Comparison of ENCODE assay signal across 1 cellular context in the genomic region with DNA sequence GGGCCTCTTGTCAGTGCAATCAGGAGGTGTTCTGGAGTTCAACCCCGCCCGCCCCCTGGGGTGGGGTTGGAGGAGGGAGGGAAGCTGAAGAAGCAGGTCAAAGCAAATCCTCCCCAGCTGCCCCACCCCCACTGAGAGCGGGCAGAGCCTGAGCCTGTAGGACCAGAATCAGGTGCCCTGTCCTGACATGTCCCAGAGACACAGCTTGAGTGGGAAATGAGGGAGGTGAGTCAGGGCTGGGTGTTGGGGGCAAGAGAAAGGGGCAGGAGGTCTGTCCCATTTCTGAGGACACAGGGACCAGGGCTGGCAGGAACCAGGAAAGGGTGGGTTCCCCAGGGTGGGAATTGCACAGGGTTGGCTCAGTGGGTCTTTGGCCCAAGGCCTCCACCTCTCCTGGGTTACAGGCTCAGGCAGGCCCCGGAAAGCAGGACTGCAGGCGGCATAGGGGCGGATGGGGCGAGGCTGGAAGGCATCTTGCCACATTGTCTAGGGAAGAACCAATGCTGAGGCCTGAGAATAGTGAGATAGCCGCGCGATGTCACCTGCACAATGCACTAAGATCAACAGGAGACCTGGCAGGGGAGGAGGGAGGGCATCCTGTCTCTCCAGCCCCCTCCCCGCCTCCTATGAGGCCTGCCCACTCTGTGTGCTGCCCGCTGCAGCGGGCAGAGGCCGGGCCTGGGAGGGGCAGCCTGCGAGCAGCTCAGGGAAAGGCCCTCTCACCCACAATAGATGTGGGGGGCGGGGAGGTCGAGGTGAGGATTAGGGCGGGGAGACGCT.
TF ChIP-seq lines count a peak whose summit lies in the region.

No MANE protein-coding gene starts in this region.

TF ChIP-seq in H1, 55 proteins besides CTCF, POLR2A, EP300 and RAD21 (continued from another document):
- no peak for TF ChIP-seq BRCA1 (IDR thresholded peaks at IDR 0.05; ENCODE audit: low read depth, low read length)
- TF ChIP-seq, protein P1, sequence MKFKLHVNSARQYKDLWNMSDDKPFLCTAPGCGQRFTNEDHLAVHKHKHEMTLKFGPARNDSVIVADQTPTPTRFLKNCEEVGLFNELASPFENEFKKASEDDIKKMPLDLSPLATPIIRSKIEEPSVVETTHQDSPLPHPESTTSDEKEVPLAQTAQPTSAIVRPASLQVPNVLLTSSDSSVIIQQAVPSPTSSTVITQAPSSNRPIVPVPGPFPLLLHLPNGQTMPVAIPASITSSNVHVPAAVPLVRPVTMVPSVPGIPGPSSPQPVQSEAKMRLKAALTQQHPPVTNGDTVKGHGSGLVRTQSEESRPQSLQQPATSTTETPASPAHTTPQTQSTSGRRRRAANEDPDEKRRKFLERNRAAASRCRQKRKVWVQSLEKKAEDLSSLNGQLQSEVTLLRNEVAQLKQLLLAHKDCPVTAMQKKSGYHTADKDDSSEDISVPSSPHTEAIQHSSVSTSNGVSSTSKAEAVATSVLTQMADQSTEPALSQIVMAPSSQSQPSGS (IDR thresholded peaks at IDR 0.05; ENCODE audit: low read length) = no peak
- TF ChIP-seq TCF12 (IDR thresholded peaks at IDR 0.05; ENCODE audit: low read depth, low read length) = no peak
- TF ChIP-seq, protein P2, sequence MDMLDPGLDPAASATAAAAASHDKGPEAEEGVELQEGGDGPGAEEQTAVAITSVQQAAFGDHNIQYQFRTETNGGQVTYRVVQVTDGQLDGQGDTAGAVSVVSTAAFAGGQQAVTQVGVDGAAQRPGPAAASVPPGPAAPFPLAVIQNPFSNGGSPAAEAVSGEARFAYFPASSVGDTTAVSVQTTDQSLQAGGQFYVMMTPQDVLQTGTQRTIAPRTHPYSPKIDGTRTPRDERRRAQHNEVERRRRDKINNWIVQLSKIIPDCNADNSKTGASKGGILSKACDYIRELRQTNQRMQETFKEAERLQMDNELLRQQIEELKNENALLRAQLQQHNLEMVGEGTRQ (IDR thresholded peaks at IDR 0.05; ENCODE audit: low read length) = no peak
- no peak for TF ChIP-seq HDAC2 (IDR thresholded peaks at IDR 0.05; ENCODE audit: borderline replicate concordance in 1 of 2, low read depth in 2 of 2, low read length in 2 of 2)
- TF ChIP-seq TAF7 (optimal IDR thresholded peaks at IDR 0.05; ENCODE audit: borderline replicate concordance, low read depth, low read length) = no peak
- TF ChIP-seq CHD2 (IDR thresholded peaks at IDR 0.05; ENCODE audit: low read length) = no peak
- no peak for TF ChIP-seq SP2 (IDR thresholded peaks at IDR 0.05; ENCODE audit: low read length)
- no peak for TF ChIP-seq CBX5 (IDR thresholded peaks at IDR 0.05; ENCODE audit: low read depth, low read length)
- no peak for TF ChIP-seq BACH1 (IDR thresholded peaks at IDR 0.05; ENCODE audit: low read length)
